8 cellular contexts compared by ENCODE assay signal in genomic region chr9:34126207-34127034, GRCh38. TPM values are rescaled to one million over a fixed set of nuclear protein-coding genes. Genes with fewer than 3 reads are reported as not detected.
DNase-seq lines count a peak whose midpoint lies in the region; ATAC-seq and TF ChIP-seq lines count a peak whose summit lies in the region.

Gene DCAF12 (minus strand): TSS chr9:34126698. CDS start chr9:34126431, 267 bp downstream.

- POLR2A ChIA-PET in Panc1 (lab: Charles Lee) = interaction anchor here (0.5 to 0.6 kb wide), 2 partner anchors 16 to 45 kb away, joined by 3 read pairs; no protein-coding TSS in a partner anchor

- peak within 1 kb of the TSS; percentile 92 for H3K27ac ChIP-seq in Panc1 (ENCODE audit: low read length)
- H3K27ac ChIP-seq in esophagus squamous epithelium = peak within 1 kb of the TSS; percentile 94 to 97 (median 95)

- intact Hi-C loops in Panc1 (cut with micrococcal nuclease; ENCODE audit: unreplicated experiment) = no loop called here
- intact Hi-C loops in esophagus squamous epithelium (cut with DNase I) = no loop called here

- ATAC-seq in GM21619 (IDR thresholded peaks at IDR 0.05; ENCODE audit: unreplicated experiment) = peak; percentile 77
- ATAC-seq in Panc1 = peak; percentile 96

- H3K27me3 ChIP-seq in Panc1 (ENCODE audit: control insufficient read depth, insufficient read depth, low read length) (no peaks in the 10 kb centered on the region), esophagus squamous epithelium (no peaks in the 10 kb centered on the region)

- DNase-seq in DMS53 treated with DMSO at 0.1 percent for 48 hours (lab: John Stamatoyannopoulos, UW; ENCODE audit: unreplicated experiment) (peak; percentile 77), Panc1 (ENCODE audit: low read depth, low spot score) (peak; percentile 50), activated T-helper 1 cell treated with Interleukin-2 at 50 U/mL for 16 hours (ENCODE audit: low read depth) (peak; percentile 83), esophagus squamous epithelium (lab: John Stamatoyannopoulos, UW) (peak; percentile 24), myocyte (ENCODE audit: low read depth) (peak; percentile 94)
- peak; percentile 86 for DNase-seq in Jurkat, Clone E6-1 (ENCODE audit: low read depth, low spot score)
- peak; percentile 80 to 83 for DNase-seq in stimulated activated CD8-positive, alpha-beta memory T cell treated with anti-CD3 and anti-CD28 coated beads, Interleukin-7, amount 100 ng/mL, for 4 hours (ENCODE audit: low read depth in 2 of 2)

- BruUV-seq in Panc1 (replicated peaks; lab: Mats Ljungman, UMichigan) = no TSS peak

- CTCF ChIA-PET in Panc1 (lab: Charles Lee) = no interaction called here

- in situ Hi-C loops in Panc1 (cut with HindIII; ENCODE audit: low pct_unique_long_range_greater_than_20kb, low sequenced_read_pairs) = no loop called here

- no peak for TF ChIP-seq CTCF in Panc1 (IDR thresholded peaks at IDR 0.05)
- peak in 1 of 6 experiments; percentile 25 for TF ChIP-seq CTCF in esophagus squamous epithelium (IDR thresholded peaks at IDR 0.05)

- peak in 3 of 4 donors; percentile 52 to 78 (median 66) for TF ChIP-seq POLR2A in esophagus squamous epithelium (IDR thresholded peaks at IDR 0.05)

- 0% methylated on average over 39 to 49 of the region's 67 CpGs for WGBS in esophagus squamous epithelium, 2 donors

- H3K4me1 ChIP-seq in Panc1 (ENCODE audit: control insufficient read depth, insufficient read depth, low read length) = peaks cover 17% of the 10 kb centered on the region
- peaks cover 23 to 52% (median 29%) of the 10 kb centered on the region in 3 donors for H3K4me1 ChIP-seq in esophagus squamous epithelium

- peak within 1 kb of the TSS; percentile 99 for H3K4me3 ChIP-seq in Jurkat, Clone E6-1 (ENCODE audit: low read length)
- H3K4me3 ChIP-seq in Panc1 (ENCODE audit: low read depth in 2 of 2, low read length in 2 of 2) = peak within 1 kb of the TSS; percentile 86 to 90
- peak within 1 kb of the TSS; percentile 82 to 94 (median 89) for H3K4me3 ChIP-seq in esophagus squamous epithelium

- H3K9me3 ChIP-seq in Panc1 (ENCODE audit: control insufficient read depth, insufficient read depth, low read depth, low read length) (no peaks in the 10 kb centered on the region), esophagus squamous epithelium (no peaks in the 10 kb centered on the region)

- H3K36me3 ChIP-seq in Panc1 (ENCODE audit: control insufficient read depth, insufficient read depth, low read length) = peaks cover 7% of the 10 kb centered on the region
- peaks cover 0 to 33% (median 5%) of the 10 kb centered on the region in 3 donors for H3K36me3 ChIP-seq in esophagus squamous epithelium

RNA-seq across cellular contexts. Expression of gene DCAF12, which starts in this region (rescaled TPM):
- 49.4 TPM for polyA plus RNA-seq in Jurkat, Clone E6-1 (2012; ENCODE audit: insufficient read depth, insufficient read length)
- total RNA-seq in Panc1 (2021; ENCODE audit: unreplicated experiment) = 38.3 TPM
- polyA plus RNA-seq in Panc1 (2012; ENCODE audit: insufficient read length) = 25.2 TPM
- 10 to 100 TPM; 26.5 to 40.9 (median 33.5) TPM for total RNA-seq in esophagus squamous epithelium
- total RNA-seq in myocyte = 32.1 and 36.9 TPM in 2 replicates
- 26.4 TPM for polyA plus RNA-seq in myocyte (2012)

Comparison
In these comparisons a context has a peak if more than half of its experiments do, and no peak if none do; other contexts are left out.
1. Peak in every context shown above with its lines: DNase-seq, ATAC-seq, H3K4me3 ChIP-seq and H3K27ac ChIP-seq.
2. DNase-seq: peak in every context shown above with its lines; median percentile 94 in myocyte; 86 in Jurkat, Clone E6-1; 83 in activated T-helper 1 cell treated with Interleukin-2 at 50 U/mL for 16 hours; 82 in stimulated activated CD8-positive, alpha-beta memory T cell treated with anti-CD3 and anti-CD28 coated beads, Interleukin-7, amount 100 ng/mL, for 4 hours; 77 in DMS53 treated with DMSO at 0.1 percent for 48 hours; 50 in Panc1; 24 in esophagus squamous epithelium.